In the genomic region with DNA sequence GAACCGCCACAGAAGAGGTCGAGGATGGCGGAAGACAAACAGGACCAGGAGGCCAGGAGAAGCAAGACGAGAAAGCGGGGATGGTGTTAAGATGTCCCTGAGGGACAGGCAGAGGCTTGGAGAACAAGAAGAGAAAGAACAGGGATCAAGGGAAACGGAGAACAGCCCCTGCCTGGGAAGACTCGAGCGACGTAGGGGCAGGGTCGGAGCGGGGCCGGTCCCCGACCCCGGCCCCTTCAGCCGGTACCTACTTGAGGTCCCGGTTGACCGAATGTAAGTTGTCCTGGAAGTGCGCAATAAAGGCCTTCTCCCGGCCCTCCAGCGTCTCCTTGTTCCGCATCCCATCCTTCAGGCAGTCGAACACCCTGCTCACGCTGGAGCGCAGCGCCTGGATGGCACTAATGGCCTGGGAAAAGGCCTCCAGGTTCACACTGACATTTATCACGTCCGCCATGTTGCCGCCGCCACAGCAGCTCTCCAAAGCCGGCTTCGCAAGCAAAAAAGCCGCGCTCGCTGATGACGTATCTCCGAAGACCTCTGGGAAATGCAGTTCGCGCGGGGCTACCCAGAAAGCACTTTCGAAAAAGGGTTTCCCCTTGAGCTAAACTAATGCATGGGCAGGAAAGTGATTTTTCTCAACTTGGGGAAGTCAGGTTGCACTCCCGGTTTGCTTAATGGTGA, we compare ENCODE assay signal across 8 cellular contexts. TPM values are rescaled to one million over a fixed set of nuclear protein-coding genes. Genes with fewer than 3 reads are reported as not detected.
A peak's percentile ranks its signal among the peaks of the same experiment; 100 is the strongest.
DNase-seq lines count a peak whose midpoint lies in the region; ATAC-seq and TF ChIP-seq lines count a peak whose summit lies in the region.

A gene with protein sequence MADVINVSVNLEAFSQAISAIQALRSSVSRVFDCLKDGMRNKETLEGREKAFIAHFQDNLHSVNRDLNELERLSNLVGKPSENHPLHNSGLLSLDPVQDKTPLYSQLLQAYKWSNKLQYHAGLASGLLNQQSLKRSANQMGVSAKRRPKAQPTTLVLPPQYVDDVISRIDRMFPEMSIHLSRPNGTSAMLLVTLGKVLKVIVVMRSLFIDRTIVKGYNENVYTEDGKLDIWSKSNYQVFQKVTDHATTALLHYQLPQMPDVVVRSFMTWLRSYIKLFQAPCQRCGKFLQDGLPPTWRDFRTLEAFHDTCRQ (minus strand): TSS at position 477 of the 681 bp plus-strand sequence. CDS start 23 bp downstream, at position 454.

- H3K27ac Mint-ChIP-seq in chondrocyte (ENCODE audit: unreplicated experiment) = peak within 1 kb of the TSS; percentile 96

- peaks cover 6% of the 10 kb centered on the region for H3K27me3 Mint-ChIP-seq in chondrocyte (ENCODE audit: low read depth)

- DNase-seq in AG08395 (ENCODE audit: low spot score) (peak; percentile 93), NCI-H510A treated with DMSO at 0.1 percent for 48 hours (lab: John Stamatoyannopoulos, UW) (peak; percentile 88), chondrocyte (ENCODE audit: low spot score) (no peak), kidney glomerular epithelial cell (lab: John Stamatoyannopoulos, UW) (peak; percentile 86)
- DNase-seq in activated CD4-positive, alpha-beta T cell treated with anti-CD3 and anti-CD28 coated beads for 24 hours (ENCODE audit: low read depth in 2 of 2) = peak; percentile 83 to 89
- DNase-seq in stimulated activated CD4-positive, alpha-beta T cell treated with anti-CD3 and anti-CD28 coated beads, Interleukin-15, amount 100 ng/mL, for 48 hours (ENCODE audit: low read depth in 2 of 2) = peak; percentile 88 to 91

- H3K9me3 Mint-ChIP-seq in chondrocyte (ENCODE audit: low read depth) = no peaks in the 10 kb centered on the region

- H3K4me3 Mint-ChIP-seq in chondrocyte (ENCODE audit: unreplicated experiment) = peak within 1 kb of the TSS; percentile 96

- no peaks in the 10 kb centered on the region for H3K36me3 Mint-ChIP-seq in chondrocyte (ENCODE audit: low read depth)

- TF ChIP-seq CTCF in chondrocyte (IDR thresholded peaks at IDR 0.05) = no peak

- H3K4me1 Mint-ChIP-seq in chondrocyte (ENCODE audit: low read depth) = peaks cover 50% of the 10 kb centered on the region

- ATAC-seq in GM18909 (IDR thresholded peaks at IDR 0.05; ENCODE audit: poor library complexity, unreplicated experiment) (peak; percentile 82), HG03378 (IDR thresholded peaks at IDR 0.05; ENCODE audit: unreplicated experiment) (peak; percentile 87)

RNA-seq across cellular contexts. Expression of the gene that starts here (rescaled TPM):
- total RNA-seq in chondrocyte = 24.4 to 28.2 TPM (median 26.6 TPM) in 3 replicates
